19 cellular contexts compared by ENCODE assay signal in genomic region chr19:6817179-6817578, GRCh38. TPM values are rescaled to one million over a fixed set of nuclear protein-coding genes. Genes with fewer than 3 reads are reported as not detected.
"Had no signal": no experiment of that assay in that cellular context is flagged by ENCODE, and none has a peak within 500 bp of the region (broad histone marks: within the 10 kb centered on the region; RNA-seq: fewer than 3 reads in every experiment).

No MANE protein-coding gene starts in this region.

- H3K9me3 ChIP-seq: lower lobe of right lung had no signal

- ATAC-seq: foreskin keratinocyte, lower lobe of right lung had no signal

- DNase-seq: activated CD4-positive, alpha-beta T cell treated with anti-CD3 and anti-CD28 coated beads, Interleukin-2, amount 10 ng/mL, durations not matched to agents 7 days and 5 days; activated effector memory CD4-positive, alpha-beta T cell treated with Interleukin-2 at 50 U/mL for 16 hours; activated T-cell treated with anti-CD3 and anti-CD28 coated beads for 4 hours; anterior cingulate cortex; caudate nucleus; foreskin keratinocyte; lower lobe of right lung; stimulated activated CD4-positive, alpha-beta T cell treated with anti-CD3 and anti-CD28 coated beads, Interleukin-12 subunit alpha, Interleukin-12 subunit beta, amount 100 ng/mL, for 4 hours; stimulated activated CD4-positive, alpha-beta T cell treated with anti-CD3 and anti-CD28 coated beads, Interleukin-1b, Interleukin-23, amount 100 ng/mL, for 48 hours; stimulated activated CD8-positive, alpha-beta memory T cell treated with anti-CD3 and anti-CD28 coated beads, Interleukin-4, amount 100 ng/mL, for 48 hours; stimulated activated naive CD4-positive, alpha-beta T cell treated with Interleukin-2 at 50 U/mL for 16 hours; SW 1271 had no signal

- H3K36me3 ChIP-seq: right atrium auricular region, tibial nerve had no signal

- H3K27ac ChIP-seq: foreskin keratinocyte, lower lobe of right lung, right atrium auricular region, tibial nerve had no signal

- H3K27me3 Mint-ChIP-seq: activated CD4-positive, alpha-beta T cell treated with anti-CD3 and anti-CD28 coated beads, Interleukin-2, amount 10 ng/mL, durations not matched to agents 7 days and 5 days had no signal

- H3K4me1 ChIP-seq: foreskin keratinocyte, lower lobe of right lung, right atrium auricular region, tibial nerve had no signal

- H3K4me3 Mint-ChIP-seq: activated CD4-positive, alpha-beta T cell treated with anti-CD3 and anti-CD28 coated beads, Interleukin-2, amount 10 ng/mL, durations not matched to agents 7 days and 5 days; brain had no signal

- H3K27me3 ChIP-seq: foreskin keratinocyte, right atrium auricular region, tibial nerve had no signal

- H3K4me3 ChIP-seq: lower lobe of right lung, right atrium auricular region, tibial nerve had no signal

- H3K27ac Mint-ChIP-seq: activated CD4-positive, alpha-beta T cell treated with anti-CD3 and anti-CD28 coated beads, Interleukin-2, amount 10 ng/mL, durations not matched to agents 7 days and 5 days; brain; progenitor cell of endocrine pancreas had no signal

RNA-seq across cellular contexts. Expression of gene VAV1, which starts 44.7 kb away (rescaled TPM):
- total RNA-seq: fibroblast of lung, progenitor cell of endocrine pancreas had no signal
- polyA plus RNA-seq: fibroblast of lung, neural cell had no signal

RNA-seq across cellular contexts. Expression of gene SH2D3A, which starts 49.9 kb away (rescaled TPM):
- total RNA-seq: fibroblast of lung, osteoblast, right atrium auricular region had no signal
- polyA plus RNA-seq: fibroblast of lung had no signal
